ENCODE assay signal across 11 cellular contexts in the genomic region with DNA sequence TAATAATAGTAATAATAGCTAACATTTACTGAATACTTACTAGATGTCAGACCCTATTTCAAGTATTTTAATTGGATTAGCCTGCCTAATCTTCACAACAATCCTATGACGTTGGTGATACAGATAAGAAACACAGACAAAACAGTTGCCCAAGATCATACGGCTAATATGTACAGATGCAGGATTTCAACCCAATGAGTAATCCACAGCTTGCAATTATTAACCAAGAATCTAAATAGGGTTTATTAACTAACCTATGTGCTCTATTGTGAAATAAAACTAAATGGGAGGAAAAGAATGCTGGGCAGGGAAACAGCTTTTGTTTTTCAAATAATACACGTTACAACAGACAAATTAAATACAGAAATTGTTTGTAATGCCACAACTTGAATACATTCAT. TPM values are rescaled to one million over a fixed set of nuclear protein-coding genes. Genes with fewer than 3 reads are reported as not detected.
DNase-seq lines count a peak whose midpoint lies in the region; ATAC-seq and TF ChIP-seq lines count a peak whose summit lies in the region.
"Had no signal": no experiment of that assay in that cellular context is flagged by ENCODE, and none has a peak within 500 bp of the region (broad histone marks: within the 10 kb centered on the region; RNA-seq: fewer than 3 reads in every experiment).

No MANE protein-coding gene starts in this region.

- in situ Hi-C loops in GM23248 (cut with MboI), result no loop called here
- in situ Hi-C loops in IMR-90 (cut with MboI; ENCODE audit: low sequenced_read_pairs), result no loop called here

- H3K9ac ChIP-seq in GM23248 (no peak overlapping the region; the same call in 1 of the 2 replicates), IMR-90 (ENCODE audit: low read depth, low read length) (no peak overlapping the region)

- peaks cover 0 to 28% (median 14%) of the 10 kb centered on the region in 5 donors for H3K36me3 Mint-ChIP-seq in naive thymus-derived CD4-positive, alpha-beta T cell

- H3K27ac ChIP-seq in GM23248 (peak overlapping the region; percentile 47), IMR-90 (ENCODE audit: insufficient read depth, low read length) (peak overlapping the region; percentile 35; the same call in 1 of the 2 replicates)
- no peak overlapping the region for H3K27ac ChIP-seq in naive thymus-derived CD4-positive, alpha-beta T cell (ENCODE audit: low read depth, low read length)

- H2AK5ac ChIP-seq in IMR-90 (ENCODE audit: low read depth, low read length), result no peak overlapping the region

- no TSS peak for BruUV-seq in IMR-90 (replicated peaks; lab: Mats Ljungman, UMichigan)

- no peak overlapping the region for H4K8ac ChIP-seq in IMR-90 (ENCODE audit: low read depth in 2 of 2, low read length in 2 of 2)

- ATAC-seq in IMR-90 (ENCODE audit: low read depth), result peak; percentile 70
- ATAC-seq in esophagus mucosa, result no peak
- no peak for ATAC-seq in naive thymus-derived CD4-positive, alpha-beta T cell

- no peak overlapping the region for H4K91ac ChIP-seq in IMR-90 (ENCODE audit: insufficient read depth, low read depth, low read length)

- H3K27ac Mint-ChIP-seq in naive thymus-derived CD4-positive, alpha-beta T cell, result no peak overlapping the region
- H3K27ac Mint-ChIP-seq: nephron progenitor cell had no signal

- H3K9me2 ChIP-seq in GM23248 (ENCODE audit: insufficient read depth), result no peaks in the 10 kb centered on the region

- WGBS in GM23248 (ENCODE audit: low coverage in 1 of 2, low lambda C conversion rate in 2 of 2, missing lambda C conversion rate in 2 of 2), 2 experiments, result 0 to 2% methylated on average over 3 of the region's 3 CpGs
- no CpG with 5 or more reads among the region's 3 CpGs for WGBS in IMR-90 (ENCODE audit: extremely low coverage in 2 of 2, insufficient read length in 1 of 2), 2 experiments

- H3K79me1 ChIP-seq in IMR-90 (ENCODE audit: low read depth in 1 of 2, low read length in 2 of 2), result peaks cover 4 to 5% of the 10 kb centered on the region in 2 experiments; a peak in 3 of 4 replicates

- dilution Hi-C loops in IMR-90 (cut with HindIII; ENCODE audit: low sequenced_read_pairs, unreplicated experiment), result no loop called here

- CTCF ChIA-PET in IMR-90 (lab: Yijun Ruan, JAX), result no interaction called here
- CTCF ChIA-PET in naive thymus-derived CD4-positive, alpha-beta T cell (lab: Charles Lee), result no interaction called here

- no peak overlapping the region for H3K56ac ChIP-seq in IMR-90 (ENCODE audit: extremely low read depth, insufficient read depth, low read length)

- peaks cover 0 to 1% (median 0%) of the 10 kb centered on the region in 11 donors for H3K9me3 Mint-ChIP-seq in naive thymus-derived CD4-positive, alpha-beta T cell
- H3K9me3 Mint-ChIP-seq: nephron progenitor cell had no signal

- no peak overlapping the region for H3K4ac ChIP-seq in IMR-90 (ENCODE audit: low read depth, low read length)

- DNase-seq in EH (ENCODE audit: low read depth) (peak; percentile 69), GM23248 (peak; percentile 75), IMR-90 (peak; percentile 85), glomerular visceral epithelial cell (ENCODE audit: extremely low spot score) (peak; percentile 51)
- DNase-seq in naive thymus-derived CD4-positive, alpha-beta T cell, result no peak
- DNase-seq in stimulated activated CD4-positive, alpha-beta T cell treated with anti-CD3 and anti-CD28 coated beads, Interleukin-4, amount 100 ng/mL, for 4 hours, result no peak
- DNase-seq in activated naive CD4-positive, alpha-beta T cell (lab: John Stamatoyannopoulos, UW), result no peak
- DNase-seq: activated gamma-delta T cell, NCI-H446 treated with DMSO at 0.1 percent for 48 hours, nephron progenitor cell had no signal

- H3K4me3 Mint-ChIP-seq in naive thymus-derived CD4-positive, alpha-beta T cell, result no peak overlapping the region
- H3K4me3 Mint-ChIP-seq: nephron progenitor cell had no signal

- H3K27me3 ChIP-seq in GM23248 (replicated peaks; ENCODE audit: insufficient read depth) (no peaks in the 10 kb centered on the region), IMR-90 (ENCODE audit: control insufficient read depth, insufficient read depth, low read length) (no peaks in the 10 kb centered on the region)
- H3K27me3 ChIP-seq in naive thymus-derived CD4-positive, alpha-beta T cell (ENCODE audit: control insufficient read depth in 2 of 2, insufficient read depth in 2 of 2, low read length in 2 of 2), result no peaks in the 10 kb centered on the region

- H3K9me3 ChIP-seq in GM23248 (ENCODE audit: low read depth), result no peaks in the 10 kb centered on the region
- H3K9me3 ChIP-seq in IMR-90 (ENCODE audit: control insufficient read depth, insufficient read depth, low read length), result no peaks in the 10 kb centered on the region
- no peaks in the 10 kb centered on the region for H3K9me3 ChIP-seq in naive thymus-derived CD4-positive, alpha-beta T cell (ENCODE audit: control insufficient read depth in 2 of 3, low read length in 3 of 3)

- H3K4me1 Mint-ChIP-seq in naive thymus-derived CD4-positive, alpha-beta T cell, result peaks cover 0 to 32% (median 12%) of the 10 kb centered on the region in 7 donors
- H3K4me1 Mint-ChIP-seq: nephron progenitor cell had no signal

- H2BK15ac ChIP-seq in IMR-90 (ENCODE audit: low read depth, low read length), result no peak overlapping the region

- no peak for TF ChIP-seq RAD21 in IMR-90 (IDR thresholded peaks at IDR 0.05; ENCODE audit: low read length)

- H2BK20ac ChIP-seq in IMR-90 (ENCODE audit: low read depth, low read length), result no peak overlapping the region

- H3K18ac ChIP-seq in IMR-90 (ENCODE audit: low read depth, low read length), result no peak overlapping the region

- intact Hi-C loops in IMR-90 (cut with micrococcal nuclease), result no loop called here
- intact Hi-C loops in naive thymus-derived CD4-positive, alpha-beta T cell (cut with micrococcal nuclease), result no loop called here

- no peak overlapping the region for H4K5ac ChIP-seq in IMR-90 (ENCODE audit: low read depth, low read length)

- H3K4me3 ChIP-seq in GM23248 (peak overlapping the region; percentile 27), IMR-90 (ENCODE audit: insufficient read depth, low read depth, low read length) (no peak overlapping the region)
- no peak overlapping the region for H3K4me3 ChIP-seq in naive thymus-derived CD4-positive, alpha-beta T cell (ENCODE audit: low read length)

- POLR2A ChIA-PET in IMR-90 (lab: Charles Lee; ENCODE audit: unreplicated experiment), result no interaction called here
- POLR2A ChIA-PET in naive thymus-derived CD4-positive, alpha-beta T cell (lab: Charles Lee), result no interaction called here

- H3K14ac ChIP-seq in IMR-90 (replicated peaks; ENCODE audit: low read depth, low read length), result no peak overlapping the region

- peaks cover 25% of the 10 kb centered on the region for H3K79me2 ChIP-seq in GM23248 (ENCODE audit: insufficient read depth)

- H2BK5ac ChIP-seq in IMR-90 (ENCODE audit: low read depth, low read length, poor library complexity, severe bottlenecking), result peak overlapping the region; percentile 58

- H3K4me1 ChIP-seq in GM23248 (ENCODE audit: insufficient read depth) (peaks cover 26% of the 10 kb centered on the region), IMR-90 (ENCODE audit: control insufficient read depth, insufficient read depth, low read length) (0 out of 2 replicates have a peak, but pooled peaks cover 3% of the 10 kb centered on the region)
- H3K4me1 ChIP-seq in naive thymus-derived CD4-positive, alpha-beta T cell (ENCODE audit: control insufficient read depth in 2 of 2, insufficient read depth in 2 of 2, low read length in 2 of 2), result no peaks in the 10 kb centered on the region

- H3F3A ChIP-seq in GM23248 (ENCODE audit: insufficient read depth), result peaks cover 28% of the 10 kb centered on the region

- H3K27me3 Mint-ChIP-seq in naive thymus-derived CD4-positive, alpha-beta T cell, result no peaks in the 10 kb centered on the region

- no peak for TF ChIP-seq CTCF in IMR-90 (conservative IDR thresholded peaks at IDR 0.05; ENCODE audit: low read depth, low read length)

- H2AK9ac ChIP-seq in IMR-90 (replicated peaks; ENCODE audit: low read depth, low read length, poor library complexity), result no peak overlapping the region

- H2BK120ac ChIP-seq in IMR-90 (ENCODE audit: low read depth, low read length), result no peak overlapping the region

- no peak for TF ChIP-seq POLR2A in IMR-90 (IDR thresholded peaks at IDR 0.05; ENCODE audit: low read depth, low read length)

- peak overlapping the region; percentile 41 for H3K4me2 ChIP-seq in GM23248 (ENCODE audit: unreplicated experiment)
- peak overlapping the region; percentile 79; the same call in 1 of the 2 replicates for H3K4me2 ChIP-seq in IMR-90 (ENCODE audit: low read depth, low read length)

- H4K20me1 ChIP-seq in GM23248 (ENCODE audit: insufficient read depth), result peaks cover 4% of the 10 kb centered on the region; the same call in 1 of the 2 replicates
- H4K20me1 ChIP-seq in IMR-90 (ENCODE audit: insufficient read depth, low read length), result no peaks in the 10 kb centered on the region

- no peak overlapping the region for H3K23ac ChIP-seq in IMR-90 (ENCODE audit: low read depth, low read length)

- H3K9me1 ChIP-seq in IMR-90 (ENCODE audit: insufficient read depth, low read length), result peaks cover 6% of the 10 kb centered on the region; the same call in 1 of the 2 replicates

- no peak overlapping the region for H2AFZ ChIP-seq in GM23248
- no peak overlapping the region for H2AFZ ChIP-seq in IMR-90 (replicated peaks; ENCODE audit: low read length, poor library complexity)

- no peaks in the 10 kb centered on the region; the same call in 1 of the 2 replicates for H3K36me3 ChIP-seq in GM23248 (ENCODE audit: low read depth)
- peaks cover 2% of the 10 kb centered on the region; the same call in 1 of the 2 replicates for H3K36me3 ChIP-seq in IMR-90 (ENCODE audit: control insufficient read depth, insufficient read depth, low read length)
- H3K36me3 ChIP-seq in naive thymus-derived CD4-positive, alpha-beta T cell (ENCODE audit: control insufficient read depth in 2 of 3, insufficient read depth in 3 of 3, low read length in 3 of 3), result peaks cover 0 to 14% (median 0%) of the 10 kb centered on the region in 3 experiments

RNA-seq across cellular contexts. Expression of a gene that starts 23.4 kb away (rescaled TPM):
- 25.9 and 27.7 TPM in 2 replicates for total RNA-seq in GM23248 (2014; rRNA removed; shearing (Covaris generic))
- 23.1 and 26.7 TPM in 2 replicates for polyA plus RNA-seq in GM23248 (2016; fragmentation: Nextera tagmentation; extraction: Ambion mirVana)
- total RNA-seq in IMR-90 (2012; rRNA removed), result 23.9 and 25.6 TPM in 2 replicates
- 10.4 and 11.3 TPM in 2 replicates for polyA plus RNA-seq in IMR-90 (2012; rRNA removed)
- 7.9 and 8.1 TPM in 2 replicates for polyA plus RNA-seq in IMR-90 (2012; cell fraction: cytosol; rRNA removed)
- 2.5 and 8.0 TPM in 2 replicates for polyA plus RNA-seq in IMR-90 (2012; cell fraction: nucleus; rRNA removed; ENCODE audit: low replicate concordance)
- total RNA-seq in esophagus mucosa, result 21.9 TPM
- 10 to 100 TPM; 10.4 to 25.7 (median 23.3) TPM for total RNA-seq in naive thymus-derived CD4-positive, alpha-beta T cell
- polyA plus RNA-seq in naive thymus-derived CD4-positive, alpha-beta T cell, result 10 to 100 TPM; 13.8 to 17.3 TPM

RNA-seq across cellular contexts. Expression of a gene that starts 23.6 kb away (rescaled TPM):
- 8.1 and 17.6 TPM in 2 replicates for total RNA-seq in GM23248 (2014; rRNA removed; shearing (Covaris generic))
- polyA plus RNA-seq in GM23248 (2016; fragmentation: Nextera tagmentation; extraction: Ambion mirVana) (6.0 and 6.1 TPM in 2 replicates), IMR-90 (2012; rRNA removed) (1.9 and 3.5 TPM in 2 replicates)
- total RNA-seq in IMR-90 (2012; rRNA removed) (9.5 and 15.8 TPM in 2 replicates), esophagus mucosa (9.9 TPM)
- 0.41 and 1.2 TPM in 2 replicates for polyA plus RNA-seq in IMR-90 (2012; cell fraction: cytosol; rRNA removed)
- polyA plus RNA-seq in IMR-90 (2012; cell fraction: nucleus; rRNA removed; ENCODE audit: low replicate concordance), result 0.94 and 6.8 TPM in 2 replicates
- 10 to 100 TPM; 15.7 to 28.2 (median 18.1) TPM for total RNA-seq in naive thymus-derived CD4-positive, alpha-beta T cell
- polyA plus RNA-seq in naive thymus-derived CD4-positive, alpha-beta T cell, result 1 to 10 TPM; 6.4 to 7.8 TPM

Comparison
In these comparisons a context has a peak if more than half of its experiments do, and no peak if none do; other contexts are left out.
1. DNase-seq: peak in EH (single experiment), GM23248 (single experiment), IMR-90 (single experiment) and glomerular visceral epithelial cell (single experiment); none in naive thymus-derived CD4-positive, alpha-beta T cell (0 of 9), stimulated activated CD4-positive, alpha-beta T cell treated with anti-CD3 and anti-CD28 coated beads, Interleukin-4, amount 100 ng/mL, for 4 hours (0 of 2) and activated naive CD4-positive, alpha-beta T cell (0 of 4).